Comparison of ENCODE assay signal across 31 cellular contexts in the genomic region with DNA sequence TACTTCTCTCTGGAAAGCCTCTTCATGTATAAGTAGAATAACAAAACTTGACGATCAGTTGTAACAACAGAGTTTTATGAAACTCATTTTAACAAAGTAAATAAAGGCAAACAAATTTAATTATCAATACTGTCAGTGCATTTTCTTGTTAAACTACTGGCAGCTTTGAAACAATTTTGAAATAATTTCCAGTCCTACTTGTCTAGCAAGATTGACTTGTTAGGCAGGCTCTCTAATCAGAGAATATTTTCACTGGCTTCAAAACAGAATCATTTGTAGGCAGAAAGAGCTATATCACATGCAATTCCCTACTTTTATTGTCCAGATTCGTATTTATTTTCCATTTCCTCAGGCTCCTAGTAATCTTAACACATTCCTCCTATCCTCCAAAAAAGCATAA. TPM values are rescaled to one million over a fixed set of nuclear protein-coding genes. Genes with fewer than 3 reads are reported as not detected.
"Had no signal": no experiment of that assay in that cellular context is flagged by ENCODE, and none has a peak within 500 bp of the region (broad histone marks: within the 10 kb centered on the region; RNA-seq: fewer than 3 reads in every experiment).

No MANE protein-coding gene starts in this region.

- H2AFZ ChIP-seq: parathyroid adenoma had no signal

- H3K9me3 ChIP-seq: left lung, lower lobe of right lung, suprapubic skin, thoracic aorta, tibial artery, uterus had no signal

- H3K27ac Mint-ChIP-seq: naive B cell; natural killer cell treated with Interleukin-12 subunit alpha and Interleukin-12 subunit beta and Interleukin-15 and Interleukin-18, amount 100 ng/mL, for 72 hours; stimulated activated effector memory CD8-positive, alpha-beta T cell treated with anti-CD3 and anti-CD28 coated beads, Interleukin-12 subunit alpha, Interleukin-12 subunit beta, amount 100 ng/mL, for 72 hours; stimulated activated naive CD8-positive, alpha-beta T cell treated with anti-CD3 and anti-CD28 coated beads, Interleukin-15, Interleukin-2, amounts not matched to agents 100 ng/mL and 50 ng/mL, for 24 hours had no signal

- H3K4me1 Mint-ChIP-seq: neural crest cell had no signal

- H3K27me3 ChIP-seq: left lung, suprapubic skin, tibial artery, uterus had no signal

- DNase-seq: hypothalamus; immature natural killer cell; kidney; left colon; left lung; lower lobe of right lung; mammary epithelial cell; mesenchymal stem cell; naive B cell; nucleus accumbens; retina; right cardiac atrium; stimulated activated CD4-positive, alpha-beta T cell treated with anti-CD3 and anti-CD28 coated beads, Interleukin-12 subunit alpha, Interleukin-12 subunit beta, amount 100 ng/mL, for 4 hours; stimulated activated CD4-positive, alpha-beta T cell treated with anti-CD3 and anti-CD28 coated beads, Interleukin-15, amount 100 ng/mL, for 24 hours; stimulated activated CD4-positive, alpha-beta T cell treated with anti-CD3 and anti-CD28 coated beads, Interleukin-2, amount 100 ng/mL, for 24 hours; stimulated activated CD4-positive, alpha-beta T cell treated with anti-CD3 and anti-CD28 coated beads, Interleukin-4, amount 100 ng/mL, for 1 hour; stimulated activated naive CD4-positive, alpha-beta T cell; tibial artery; uterus had no signal

- H3K4me3 ChIP-seq: left lung, lower lobe of right lung, skin epidermis, suprapubic skin, thoracic aorta, tibial artery, uterus had no signal

- H3K4me3 Mint-ChIP-seq: immature natural killer cell; naive B cell; natural killer cell treated with Interleukin-12 subunit alpha and Interleukin-12 subunit beta and Interleukin-15 and Interleukin-18, amount 100 ng/mL, for 72 hours; neural crest cell; stimulated activated effector memory CD8-positive, alpha-beta T cell treated with anti-CD3 and anti-CD28 coated beads, Interleukin-12 subunit alpha, Interleukin-12 subunit beta, amount 100 ng/mL, for 72 hours; stimulated activated naive CD8-positive, alpha-beta T cell treated with anti-CD3 and anti-CD28 coated beads, Interleukin-15, Interleukin-2, amounts not matched to agents 100 ng/mL and 50 ng/mL, for 24 hours had no signal

- H3K9me3 Mint-ChIP-seq: immature natural killer cell; naive B cell; natural killer cell treated with Interleukin-12 subunit alpha and Interleukin-12 subunit beta and Interleukin-15 and Interleukin-18, amount 100 ng/mL, for 72 hours; neural crest cell; stimulated activated effector memory CD8-positive, alpha-beta T cell treated with anti-CD3 and anti-CD28 coated beads, Interleukin-12 subunit alpha, Interleukin-12 subunit beta, amount 100 ng/mL, for 72 hours; stimulated activated naive CD8-positive, alpha-beta T cell treated with anti-CD3 and anti-CD28 coated beads, Interleukin-15, Interleukin-2, amounts not matched to agents 100 ng/mL and 50 ng/mL, for 24 hours had no signal

- ATAC-seq: left colon; left lung; lower lobe of right lung; natural killer cell treated with Interleukin-12 subunit alpha and Interleukin-12 subunit beta and Interleukin-15 and Interleukin-18, amount 100 ng/mL, for 72 hours; right cardiac atrium; sciatic nerve; stimulated activated effector memory CD8-positive, alpha-beta T cell treated with anti-CD3 and anti-CD28 coated beads, Interleukin-12 subunit alpha, Interleukin-12 subunit beta, amount 100 ng/mL, for 72 hours had no signal

- H3K27me3 Mint-ChIP-seq: naive B cell; natural killer cell treated with Interleukin-12 subunit alpha and Interleukin-12 subunit beta and Interleukin-15 and Interleukin-18, amount 100 ng/mL, for 72 hours; stimulated activated naive CD8-positive, alpha-beta T cell treated with anti-CD3 and anti-CD28 coated beads, Interleukin-15, Interleukin-2, amounts not matched to agents 100 ng/mL and 50 ng/mL, for 24 hours had no signal

- H3K4me1 ChIP-seq: left lung, lower lobe of right lung, parathyroid adenoma, tibial artery, uterus had no signal

- H3K27ac ChIP-seq: left lung, lower lobe of right lung, parathyroid adenoma, suprapubic skin, thoracic aorta, tibial artery, uterus had no signal

- H3K36me3 ChIP-seq: uterus had no signal

RNA-seq across cellular contexts. Expression of a gene that starts 45.9 kb away (rescaled TPM):
- total RNA-seq: left colon, mononuclear cell, posterior vena cava, suprapubic skin, ureter had no signal
- polyA plus RNA-seq: mammary epithelial cell had no signal
